In genomic region chr7:127803626-127804025, GRCh38 we compare ENCODE assay signal across 18 cellular contexts.
DNase-seq lines count a peak whose midpoint lies in the region; ATAC-seq lines count a peak whose summit lies in the region.
"Had no signal": no experiment of that assay in that cellular context is flagged by ENCODE, and none has a peak within 500 bp of the region (broad histone marks: within the 10 kb centered on the region; RNA-seq: fewer than 3 reads in every experiment).

No MANE protein-coding gene starts in this region.

- DNase-seq in AG20443 (ENCODE audit: low spot score) (peak; percentile 14), HCEC 1CT (peak; percentile 45), RKO (ENCODE audit: low spot score) (peak; percentile 58), cerebellum (ENCODE audit: low spot score) (peak; percentile 34), NCI-H1436 treated with DMSO at 0.1 percent for 48 hours (lab: John Stamatoyannopoulos, UW) (no peak), NCI-H774 (lab: John Stamatoyannopoulos, UW) (no peak)
- DNase-seq in effector CD8-positive, alpha-beta T cell (lab: John Stamatoyannopoulos, UW): no peak
- DNase-seq: activated naive CD4-positive, alpha-beta T cell treated with anti-CD3 and anti-CD28 coated beads, Interleukin-2, amount 50 U/mL, for 16 hours; activated T-cell treated with anti-CD3 and anti-CD28 coated beads, Interleukin-2, amount 50 U/mL, for 72 hours; CD4-positive, alpha-beta T cell; endodermal cell; H7; left ventricle myocardium inferior; NCI-H146; nephron progenitor cell; sigmoid colon had no signal

- ATAC-seq in HG02840 (IDR thresholded peaks at IDR 0.05; ENCODE audit: low FRiP score, unreplicated experiment): no peak
- ATAC-seq: activated T-cell treated with anti-CD3 and anti-CD28 coated beads, Interleukin-2, amount 50 U/mL, for 72 hours; stimulated activated memory B cell treated with anti-CD40 and anti-IgM and Interleukin-4, amounts not matched to agents 10 μg/mL and 1 μg/mL and 100 μg/mL, for 72 hours had no signal

Comparison
In these comparisons a context has a peak if more than half of its experiments do, and no peak if none do; other contexts are left out.
1. DNase-seq: peak in AG20443 (single experiment), HCEC 1CT (single experiment), RKO (single experiment) and cerebellum (single experiment); none in NCI-H1436 treated with DMSO at 0.1 percent for 48 hours (single experiment), NCI-H774 (single experiment) and effector CD8-positive, alpha-beta T cell (single experiment).